Comparison of ENCODE assay signal across 9 cellular contexts in genomic region chr19:38734176-38734425, GRCh38. TPM values are rescaled to one million over a fixed set of nuclear protein-coding genes. Genes with fewer than 3 reads are reported as not detected.
DNase-seq lines count a peak whose midpoint lies in the region; ATAC-seq, FAIRE-seq and TF ChIP-seq lines count a peak whose summit lies in the region.
"Had no signal": no experiment of that assay in that cellular context is flagged by ENCODE, and none has a peak within 500 bp of the region (broad histone marks: within the 10 kb centered on the region; RNA-seq: fewer than 3 reads in every experiment).

No MANE protein-coding gene starts in this region.

- H3K9me3 ChIP-seq in Panc1 (ENCODE audit: control insufficient read depth, insufficient read depth, low read depth, low read length), result no peaks in the 10 kb centered on the region

- peak overlapping the region; percentile 93 for H3K27ac Mint-ChIP-seq in stimulated activated naive B cell treated with anti-CD40 and anti-IgM and Interleukin-4, amounts not matched to agents 10 μg/mL and 1 μg/mL and 100 μg/mL, for 72 hours
- H3K27ac Mint-ChIP-seq in nephron progenitor cell, result no peak overlapping the region

- peak overlapping the region; percentile 74 to 84 for H3K4me3 Mint-ChIP-seq in stimulated activated naive B cell treated with anti-CD40 and anti-IgM and Interleukin-4, amounts not matched to agents 10 μg/mL and 1 μg/mL and 100 μg/mL, for 72 hours
- H3K4me3 Mint-ChIP-seq in nephron progenitor cell, result no peak overlapping the region

- TF ChIP-seq CTCF in Panc1 (IDR thresholded peaks at IDR 0.05) (no peak), nephron progenitor cell (IDR thresholded peaks at IDR 0.05) (no peak)

- no peaks in the 10 kb centered on the region for H3K27me3 ChIP-seq in Panc1 (ENCODE audit: control insufficient read depth, insufficient read depth, low read length)

- H3K4me1 Mint-ChIP-seq in stimulated activated naive B cell treated with anti-CD40 and anti-IgM and Interleukin-4, amounts not matched to agents 10 μg/mL and 1 μg/mL and 100 μg/mL, for 72 hours, result peaks cover 25 to 58% of the 10 kb centered on the region in 2 donors
- peaks cover 18% of the 10 kb centered on the region for H3K4me1 Mint-ChIP-seq in nephron progenitor cell

- no TSS peak for BruUV-seq in Panc1 (replicated peaks; lab: Mats Ljungman, UMichigan)

- in situ Hi-C loops in Panc1 (cut with HindIII; ENCODE audit: low pct_unique_long_range_greater_than_20kb, low sequenced_read_pairs), result no loop called here

- POLR2A ChIA-PET in Panc1 (lab: Charles Lee), result interaction anchor here (0.6 to 1.5 kb wide), 6 partner anchors 14 to 190 kb away, joined by 3 to 5 read pairs (median 3); no protein-coding TSS in a partner anchor

- H3K4me1 ChIP-seq in Panc1 (ENCODE audit: control insufficient read depth, insufficient read depth, low read length), result peaks cover 61% of the 10 kb centered on the region

- peak overlapping the region; percentile 37 to 54 for H3K4me3 ChIP-seq in Panc1 (ENCODE audit: low read depth in 2 of 2, low read length in 2 of 2)

- H3K36me3 Mint-ChIP-seq in stimulated activated naive B cell treated with anti-CD40 and anti-IgM and Interleukin-4, amounts not matched to agents 10 μg/mL and 1 μg/mL and 100 μg/mL, for 72 hours, result peaks cover 16 to 29% of the 10 kb centered on the region in 2 donors
- H3K36me3 Mint-ChIP-seq in nephron progenitor cell (ENCODE audit: low read depth), result peaks cover 20% of the 10 kb centered on the region

- intact Hi-C loops in Panc1 (cut with micrococcal nuclease; ENCODE audit: unreplicated experiment), result loop anchor here (5.0 kb wide), 2 partner anchors 98 to 198 kb away; partner anchors contain the start of genes ECH1, MRPS12 and SARS2

- ATAC-seq in GM18907 (IDR thresholded peaks at IDR 0.05; ENCODE audit: unreplicated experiment) (peak; percentile 35), Panc1 (no peak), GM18873 (IDR thresholded peaks at IDR 0.05; ENCODE audit: low FRiP score, unreplicated experiment) (no peak)
- ATAC-seq in stimulated activated naive B cell treated with anti-CD40 and anti-IgM and Interleukin-4, amounts not matched to agents 10 μg/mL and 1 μg/mL and 100 μg/mL, for 72 hours (replicated peaks), result peak in 1 of 2 donors; percentile 36

- peak overlapping the region; percentile 93 for H3K27ac ChIP-seq in Panc1 (ENCODE audit: low read length)

- no peak for FAIRE-seq in urothelium cell line (lab: Jason Lieb, UNC)

- CTCF ChIA-PET in Panc1 (lab: Charles Lee), result interaction anchor here (0.6 to 2.2 kb wide), 4 partner anchors 10 to 196 kb away, joined by 4 to 7 read pairs (median 6); partner anchors contain the start of genes MRPS12 and SARS2

- no peaks in the 10 kb centered on the region for H3K27me3 Mint-ChIP-seq in stimulated activated naive B cell treated with anti-CD40 and anti-IgM and Interleukin-4, amounts not matched to agents 10 μg/mL and 1 μg/mL and 100 μg/mL, for 72 hours
- H3K27me3 Mint-ChIP-seq in nephron progenitor cell (ENCODE audit: low read depth, poor library complexity), result peaks cover 22% of the 10 kb centered on the region

- DNase-seq in Panc1 (ENCODE audit: low read depth, low spot score) (no peak), germinal center (ENCODE audit: low spot score) (peak; percentile 55), urothelium cell line (ENCODE audit: low spot score) (no peak), nephron progenitor cell (no peak)
- DNase-seq in stimulated activated naive B cell treated with anti-CD40 and anti-IgM and Interleukin-4, amounts not matched to agents 10 μg/mL and 1 μg/mL and 100 μg/mL, for 72 hours, result no peak

- peaks cover 20% of the 10 kb centered on the region for H3K36me3 ChIP-seq in Panc1 (ENCODE audit: control insufficient read depth, insufficient read depth, low read length)

- no peaks in the 10 kb centered on the region for H3K9me3 Mint-ChIP-seq in stimulated activated naive B cell treated with anti-CD40 and anti-IgM and Interleukin-4, amounts not matched to agents 10 μg/mL and 1 μg/mL and 100 μg/mL, for 72 hours
- H3K9me3 Mint-ChIP-seq in nephron progenitor cell, result no peaks in the 10 kb centered on the region

RNA-seq across cellular contexts. Expression of gene CAPN12, which starts 10.2 kb away (rescaled TPM):
- 58.5 TPM for total RNA-seq in Panc1 (2021; ENCODE audit: unreplicated experiment)
- polyA plus RNA-seq in Panc1 (2012; ENCODE audit: insufficient read length), result 81.4 TPM

RNA-seq across cellular contexts. Expression of gene LGALS7, which starts 39.2 kb away (rescaled TPM):
- not detected for total RNA-seq in Panc1 (2021; ENCODE audit: unreplicated experiment)
- not detected for polyA plus RNA-seq in Panc1 (2012; ENCODE audit: insufficient read length)
- total RNA-seq: M059J; T-helper 1 cell treated with Interleukin-12 subunit alpha and Interleukin-12 subunit beta and Interleukin-4 antibody, amounts not matched to agents 30 ng/mL and 1 ng/mL, for 36 hours had no signal

RNA-seq across cellular contexts. Expression of gene LGALS7B, which starts 54.9 kb away (rescaled TPM):
- total RNA-seq in Panc1 (2021; ENCODE audit: unreplicated experiment), result 3.6 TPM
- 8.1 TPM for polyA plus RNA-seq in Panc1 (2012; ENCODE audit: insufficient read length)
- total RNA-seq: M059J; T-helper 1 cell treated with Interleukin-12 subunit alpha and Interleukin-12 subunit beta and Interleukin-4 antibody, amounts not matched to agents 30 ng/mL and 1 ng/mL, for 36 hours had no signal
